In genomic region chr1:214573386-214574358, GRCh38 we compare ENCODE assay signal across 15 cellular contexts. TPM values are rescaled to one million over a fixed set of nuclear protein-coding genes. Genes with fewer than 3 reads are reported as not detected.
DNase-seq lines count a peak whose midpoint lies in the region; ATAC-seq and TF ChIP-seq lines count a peak whose summit lies in the region.
"Had no signal": no experiment of that assay in that cellular context is flagged by ENCODE, and none has a peak within 500 bp of the region (broad histone marks: within the 10 kb centered on the region; RNA-seq: fewer than 3 reads in every experiment).

No MANE protein-coding gene starts in this region.

- peak overlapping the region; percentile 29 for H3K4me2 ChIP-seq in skeletal muscle satellite cell (ENCODE audit: low read length)

- TF ChIP-seq EP300 in gastroesophageal sphincter (IDR thresholded peaks at IDR 0.05) = no peak

- ATAC-seq in gastroesophageal sphincter (no peak), HG02840 (IDR thresholded peaks at IDR 0.05; ENCODE audit: low FRiP score, unreplicated experiment) (no peak)
- ATAC-seq: T-cell had no signal

- H3K9me3 ChIP-seq in breast epithelium (peaks cover 7 to 13% of the 10 kb centered on the region in 2 donors), skeletal muscle satellite cell (replicated peaks; ENCODE audit: low read length) (peaks cover 6% of the 10 kb centered on the region), gastroesophageal sphincter (peaks cover 0 to 23% (median 0%) of the 10 kb centered on the region in 3 donors)
- H3K9me3 ChIP-seq: ovary, thyroid gland had no signal

- H3K27ac ChIP-seq in breast epithelium = peak overlapping the region; percentile 81 to 89
- H3K27ac ChIP-seq in gastroesophageal sphincter = no peak overlapping the region
- H3K27ac ChIP-seq in dorsolateral prefrontal cortex = no peak overlapping the region
- H3K27ac ChIP-seq: ovary, thyroid gland had no signal

- H3K4me3 ChIP-seq in breast epithelium (peak overlapping the region in 1 of 3 donors; percentile 26), skeletal muscle satellite cell (ENCODE audit: low read length) (no peak overlapping the region), gastroesophageal sphincter (no peak overlapping the region), dorsolateral prefrontal cortex (no peak overlapping the region)
- H3K4me3 ChIP-seq: ovary, thyroid gland had no signal

- intact Hi-C loops in breast epithelium (cut with DNase I; ENCODE audit: low total_unique reads) (no loop called here), dorsolateral prefrontal cortex (cut with DNase I) (no loop called here)

- H3K4me1 ChIP-seq in breast epithelium (no peaks in the 10 kb centered on the region), skeletal muscle satellite cell (ENCODE audit: control insufficient read depth, insufficient read depth, low read length) (peaks cover 50% of the 10 kb centered on the region), gastroesophageal sphincter (no peaks in the 10 kb centered on the region)

- H3K9ac ChIP-seq in skeletal muscle satellite cell (ENCODE audit: low read depth, low read length) = no peak overlapping the region

- no peaks in the 10 kb centered on the region for H3K27me3 ChIP-seq in breast epithelium
- no peaks in the 10 kb centered on the region for H3K27me3 ChIP-seq in skeletal muscle satellite cell (ENCODE audit: control insufficient read depth, insufficient read depth, low read length)
- H3K27me3 ChIP-seq in gastroesophageal sphincter = no peaks in the 10 kb centered on the region
- no peaks in the 10 kb centered on the region for H3K27me3 ChIP-seq in dorsolateral prefrontal cortex
- H3K27me3 ChIP-seq: ovary, thyroid gland had no signal

- TF ChIP-seq POLR2A in breast epithelium (IDR thresholded peaks at IDR 0.05) (no peak), gastroesophageal sphincter (IDR thresholded peaks at IDR 0.05) (no peak)

- TF ChIP-seq CTCF in breast epithelium (IDR thresholded peaks at IDR 0.05) (no peak), gastroesophageal sphincter (IDR thresholded peaks at IDR 0.05) (no peak), dorsolateral prefrontal cortex (IDR thresholded peaks at IDR 0.05 in 54 of 56, conservative IDR thresholded peaks at IDR 0.05 in 2 of 56; ENCODE audit: low read depth in 1 of 56, partially characterized antibody in 56 of 56) (no peak), GM10266 (IDR thresholded peaks at IDR 0.05; ENCODE audit: control insufficient read depth, insufficient read depth, low read depth, missing control alignments) (no peak)

- 88 to 89% methylated on average over 5 to 12 of the region's 12 CpGs for WGBS in gastroesophageal sphincter (ENCODE audit: low coverage in 1 of 2), 2 donors

- peak; percentile 82 for DNase-seq in M059J (ENCODE audit: low read depth)
- peak in 1 of 2 donors; percentile 83 for DNase-seq in breast epithelium (ENCODE audit: low spot score in 2 of 2)
- peak; percentile 19 for DNase-seq in kidney glomerular epithelial cell (lab: John Stamatoyannopoulos, UW)
- no peak for DNase-seq in dorsolateral prefrontal cortex
- DNase-seq in GM10266 (ENCODE audit: extremely low spot score) = no peak
- DNase-seq: activated naive CD8-positive, alpha-beta T cell treated with anti-CD3 and anti-CD28 coated beads for 36 hours; cerebellar nuclear complex; DMS79 treated with DMSO at 0.1 percent for 48 hours; NCI-H2081 treated with DMSO at 0.1 percent for 48 hours; ovary; T-cell; thyroid gland had no signal

- H3K36me3 ChIP-seq in breast epithelium (no peaks in the 10 kb centered on the region), skeletal muscle satellite cell (ENCODE audit: insufficient read depth, low read length) (no peaks in the 10 kb centered on the region), gastroesophageal sphincter (no peaks in the 10 kb centered on the region)
- H3K36me3 ChIP-seq: ovary, thyroid gland had no signal

RNA-seq across cellular contexts. Expression of gene PTPN14, which starts 22.3 kb away (rescaled TPM):
- 13.8 and 27.4 TPM in 2 replicates for total RNA-seq in M059J (2014; rRNA removed; shearing (Covaris generic))
- total RNA-seq in breast epithelium (10 to 100 TPM; 30.4 to 57.4 (median 49.5) TPM), gastroesophageal sphincter (10 to 100 TPM; 38.9 to 96.8 (median 75.4) TPM), dorsolateral prefrontal cortex (10 to 100 TPM; 12.5 to 36.6 (median 22.1) TPM)
- total RNA-seq in skeletal muscle satellite cell (2012; rRNA removed) = 45.9 and 50.2 TPM in 2 replicates

RNA-seq across cellular contexts. Expression of gene CENPF, which starts 29.3 kb away (rescaled TPM):
- total RNA-seq in M059J (2014; rRNA removed; shearing (Covaris generic)) = 45.5 and 83.9 TPM in 2 replicates
- total RNA-seq in breast epithelium (1 to 10 TPM; 1.3 to 4.0 (median 1.9) TPM), gastroesophageal sphincter (10 to 100 TPM in 1 of 4 donors, under 1 TPM in 3; 0.31 to 18.4 (median 0.66) TPM), dorsolateral prefrontal cortex (1 to 10 TPM in 102 of 120 experiments, under 1 TPM in 18; 0.35 to 6.5 (median 1.9) TPM)
- total RNA-seq in skeletal muscle satellite cell (2012; rRNA removed) = 18.8 and 21.2 TPM in 2 replicates

Comparison
In these comparisons a context has a peak if more than half of its experiments do, and no peak if none do; other contexts are left out.
1. DNase-seq: peak in M059J (single experiment) and kidney glomerular epithelial cell (single experiment); none in dorsolateral prefrontal cortex (0 of 10) and GM10266 (single experiment).
2. H3K27ac ChIP-seq: peak in breast epithelium (2 of 2); none in gastroesophageal sphincter (0 of 4) and dorsolateral prefrontal cortex (0 of 59).